In the genomic region with DNA sequence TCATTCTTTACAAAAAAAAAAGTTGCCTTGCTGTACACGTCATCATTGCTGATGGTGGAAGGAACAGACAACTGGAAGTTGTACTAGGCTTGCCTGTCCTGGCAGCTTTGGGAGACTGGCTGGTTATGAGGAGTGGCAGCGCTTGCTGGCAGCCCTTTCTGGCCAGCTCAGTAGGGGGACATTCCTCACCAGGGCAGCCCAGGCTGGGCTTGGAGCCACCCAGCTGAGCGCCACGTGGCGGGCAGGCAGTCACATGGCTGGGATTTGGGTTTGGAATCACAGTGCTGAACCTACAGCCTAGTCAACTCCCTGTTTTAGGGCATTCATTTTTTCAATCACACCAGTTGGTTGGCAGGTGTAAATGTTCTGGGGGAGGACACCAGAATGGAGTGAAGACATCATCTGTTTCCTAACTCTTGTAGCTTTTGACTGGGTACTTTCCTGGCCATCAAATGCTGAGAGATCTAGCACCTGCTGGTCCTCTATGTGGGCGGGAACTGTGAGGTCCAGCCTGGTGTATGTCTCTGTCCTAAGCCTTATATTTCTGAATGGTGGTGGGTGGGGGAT, we compare ENCODE assay signal across 17 cellular contexts.
A peak's percentile ranks its signal among the peaks of the same experiment; 100 is the strongest.
DNase-seq lines count a peak whose midpoint lies in the region; ATAC-seq and TF ChIP-seq lines count a peak whose summit lies in the region.
"Had no signal": no experiment of that assay in that cellular context is flagged by ENCODE, and none has a peak within 500 bp of the region (broad histone marks: within the 10 kb centered on the region; RNA-seq: fewer than 3 reads in every experiment).

No MANE protein-coding gene starts in this region.

- H3K9ac ChIP-seq in colonic mucosa (ENCODE audit: low read depth in 2 of 2, low read length in 2 of 2): no peak overlapping the region

- H3K27ac ChIP-seq in VCaP (0 out of 2 replicates have a peak overlapping the region, but pooled peaks have one; percentile 75), colonic mucosa (no peak overlapping the region)
- H3K27ac ChIP-seq: neutrophil, RWPE1 had no signal

- POLR2A ChIA-PET in GM10248 (lab: Yijun Ruan, JAX): no interaction called here

- H3K4me3 Mint-ChIP-seq in osteocyte (ENCODE audit: unreplicated experiment): no peak overlapping the region
- H3K4me3 Mint-ChIP-seq: activated naive CD8-positive, alpha-beta T cell treated with anti-CD3 and anti-CD28 coated beads, Interleukin-2, amount 50 U/mL, for 24 hours had no signal

- H3K36me3 ChIP-seq in colonic mucosa: no peaks in the 10 kb centered on the region
- H3K36me3 ChIP-seq: neutrophil had no signal

- H3K27me3 ChIP-seq in colonic mucosa: no peaks in the 10 kb centered on the region

- TF ChIP-seq CTCF in GM10248 (IDR thresholded peaks at IDR 0.05; ENCODE audit: control extremely low read depth, extremely low read depth, low read depth, missing control alignments) (no peak), VCaP (conservative IDR thresholded peaks at IDR 0.05) (no peak), osteocyte (IDR thresholded peaks at IDR 0.05) (no peak), colonic mucosa (IDR thresholded peaks at IDR 0.05) (no peak)

- intact Hi-C loops in cardiac septum (cut with DNase I): loop anchor here (10.0 kb wide), 1 partner anchor 135 kb away; the partner anchor contains the start of gene SETBP1
- intact Hi-C loops in colonic mucosa (cut with DNase I): loop anchor here (10.0 kb wide), 1 partner anchor 135 kb away; the partner anchor contains the start of gene SETBP1

- CTCF ChIA-PET in GM10248 (lab: Yijun Ruan, JAX): interaction anchor here (1.2 to 1.8 kb wide), 3 partner anchors 8 to 21 kb away, joined by 3 to 5 read pairs (median 3); no protein-coding TSS in a partner anchor

- no peaks in the 10 kb centered on the region for H3K9me3 Mint-ChIP-seq in osteocyte (ENCODE audit: unreplicated experiment)
- H3K9me3 Mint-ChIP-seq: activated naive CD8-positive, alpha-beta T cell treated with anti-CD3 and anti-CD28 coated beads, Interleukin-2, amount 50 U/mL, for 24 hours had no signal

- no peak overlapping the region for H3K4me3 ChIP-seq in colonic mucosa

- no peaks in the 10 kb centered on the region for H3K9me3 ChIP-seq in colonic mucosa
- H3K9me3 ChIP-seq: neutrophil had no signal

- H3K4me1 Mint-ChIP-seq in osteocyte (ENCODE audit: unreplicated experiment): peaks cover 60% of the 10 kb centered on the region

- DNase-seq in GM10248 (ENCODE audit: extremely low spot score) (peak; percentile 36), cardiac septum (ENCODE audit: low spot score) (peak; percentile 81), osteocyte (ENCODE audit: extremely low spot score, unreplicated experiment) (peak; percentile 85), NCI-H82 (lab: John Stamatoyannopoulos, UW) (no peak), colonic mucosa (no peak)
- no peak for DNase-seq in stimulated activated CD4-positive, alpha-beta T cell treated with anti-CD3 and anti-CD28 coated beads, Interleukin-12 subunit alpha, Interleukin-12 subunit beta, amount 100 ng/mL, for 4 hours
- DNase-seq: activated naive CD8-positive, alpha-beta T cell treated with anti-CD3 and anti-CD28 coated beads, Interleukin-2, amount 50 U/mL, for 24 hours; DMS153; foreskin melanocyte; HCEC 1CT; IMR-90; NCI-H1417 treated with DMSO at 0.1 percent for 48 hours; NCI-H524 had no signal

- H3K27ac Mint-ChIP-seq in osteocyte (ENCODE audit: unreplicated experiment): no peak overlapping the region
- H3K27ac Mint-ChIP-seq: activated naive CD8-positive, alpha-beta T cell treated with anti-CD3 and anti-CD28 coated beads, Interleukin-2, amount 50 U/mL, for 24 hours had no signal

- H3K27me3 Mint-ChIP-seq in osteocyte (ENCODE audit: unreplicated experiment): no peaks in the 10 kb centered on the region

- ATAC-seq in GM19035 (IDR thresholded peaks at IDR 0.05; ENCODE audit: unreplicated experiment): no peak
- ATAC-seq: activated naive CD8-positive, alpha-beta T cell treated with anti-CD3 and anti-CD28 coated beads, Interleukin-2, amount 50 U/mL, for 24 hours had no signal

- peaks cover 27% of the 10 kb centered on the region for H3K36me3 Mint-ChIP-seq in osteocyte (ENCODE audit: unreplicated experiment)

- no peaks in the 10 kb centered on the region for H3K4me1 ChIP-seq in colonic mucosa

Comparison
In these comparisons a context has a peak if more than half of its experiments do, and no peak if none do; other contexts are left out.
1. DNase-seq: peak in GM10248 (single experiment), cardiac septum (single experiment) and osteocyte (single experiment); none in NCI-H82 (single experiment), stimulated activated CD4-positive, alpha-beta T cell treated with anti-CD3 and anti-CD28 coated beads, Interleukin-12 subunit alpha, Interleukin-12 subunit beta, amount 100 ng/mL, for 4 hours (single experiment) and colonic mucosa (single experiment).